Comparison of ENCODE assay signal across 8 cellular contexts in the genomic region with DNA sequence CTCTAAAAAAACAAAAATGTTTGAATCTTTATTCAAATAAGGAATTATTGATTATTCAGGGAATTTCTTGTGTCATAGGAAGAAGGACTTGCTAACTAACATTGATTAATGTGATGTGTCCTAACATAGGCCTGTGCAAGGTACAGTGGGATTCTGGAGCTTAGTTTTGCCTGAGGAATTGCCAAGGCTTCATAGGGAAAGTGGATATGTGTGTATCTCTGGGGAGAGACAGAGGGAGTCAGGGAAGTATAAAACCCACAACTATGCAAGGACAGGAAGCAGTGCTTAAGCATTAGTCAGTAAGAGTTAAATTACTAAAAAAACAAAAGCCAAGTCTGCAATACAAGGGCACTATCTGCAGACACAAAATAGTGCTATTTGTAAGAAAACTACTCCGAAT. TPM values are rescaled to one million over a fixed set of nuclear protein-coding genes. Genes with fewer than 3 reads are reported as not detected.
DNase-seq lines count a peak whose midpoint lies in the region; ATAC-seq, FAIRE-seq and TF ChIP-seq lines count a peak whose summit lies in the region.

No MANE protein-coding gene starts in this region.

- H3K4me3 ChIP-seq in epithelial cell of esophagus (ENCODE audit: low read length) (no peak overlapping the region), skeletal muscle satellite cell (ENCODE audit: low read length) (peak overlapping the region; percentile 50)

- H3K9me3 Mint-ChIP-seq in activated CD4-positive, alpha-beta T cell treated with anti-CD3 and anti-CD28 coated beads, Interleukin-2, amount 10 ng/mL, durations not matched to agents 24 days and 14 days: no peaks in the 10 kb centered on the region

- no peaks in the 10 kb centered on the region for H3K27me3 ChIP-seq in skeletal muscle satellite cell (ENCODE audit: control insufficient read depth, insufficient read depth, low read length)

- peaks cover 28% of the 10 kb centered on the region for H3K4me1 Mint-ChIP-seq in activated CD4-positive, alpha-beta T cell treated with anti-CD3 and anti-CD28 coated beads, Interleukin-2, amount 10 ng/mL, durations not matched to agents 24 days and 14 days

- peak overlapping the region; percentile 18 for H3K27ac Mint-ChIP-seq in activated CD4-positive, alpha-beta T cell treated with anti-CD3 and anti-CD28 coated beads, Interleukin-2, amount 10 ng/mL, durations not matched to agents 24 days and 14 days

- peak overlapping the region; percentile 6 for H3K4me3 Mint-ChIP-seq in activated CD4-positive, alpha-beta T cell treated with anti-CD3 and anti-CD28 coated beads, Interleukin-2, amount 10 ng/mL, durations not matched to agents 24 days and 14 days

- no peaks in the 10 kb centered on the region for H3K36me3 ChIP-seq in skeletal muscle satellite cell (ENCODE audit: insufficient read depth, low read length)

- intact Hi-C loops in activated CD4-positive, alpha-beta T cell treated with anti-CD3 and anti-CD28 coated beads, Interleukin-2, amount 10 ng/mL, durations not matched to agents 24 days and 14 days (cut with micrococcal nuclease): loop anchor here (2.0 kb wide), 2 partner anchors 13 to 59 kb away; partner anchors contain the start of gene WDFY2

- FAIRE-seq in RCC 7860 (lab: Jason Lieb, UNC): peak; percentile 91

- ATAC-seq in HG03521 (IDR thresholded peaks at IDR 0.05; ENCODE audit: unreplicated experiment): no peak

- H3K9ac ChIP-seq in skeletal muscle satellite cell (ENCODE audit: low read depth, low read length): peak overlapping the region; percentile 76

- DNase-seq in activated CD4-positive, alpha-beta T cell treated with anti-CD3 and anti-CD28 coated beads, Interleukin-2, amount 10 ng/mL, durations not matched to agents 24 days and 14 days: no peak
- no peak for DNase-seq in activated CD4-positive, alpha-beta T cell treated with anti-CD3 and anti-CD28 coated beads for 1 hour
- DNase-seq in RCC 7860 (ENCODE audit: low spot score) (peak; percentile 90), epithelial cell of esophagus (ENCODE audit: low read depth) (peak; percentile 86), NCI-H187 treated with DMSO at 0.1 percent for 48 hours (lab: John Stamatoyannopoulos, UW) (no peak), DMS79 treated with DMSO at 0.1 percent for 48 hours (lab: John Stamatoyannopoulos, UW) (no peak)

- TF ChIP-seq CTCF in epithelial cell of esophagus (IDR thresholded peaks at IDR 0.05; ENCODE audit: insufficient read depth, low read depth, low read length, missing control alignments): no peak

- no peaks in the 10 kb centered on the region for H3K27me3 Mint-ChIP-seq in activated CD4-positive, alpha-beta T cell treated with anti-CD3 and anti-CD28 coated beads, Interleukin-2, amount 10 ng/mL, durations not matched to agents 24 days and 14 days

- H3K9me3 ChIP-seq in skeletal muscle satellite cell (replicated peaks; ENCODE audit: low read length): no peaks in the 10 kb centered on the region

- H3K4me2 ChIP-seq in skeletal muscle satellite cell (ENCODE audit: low read length): peak overlapping the region; percentile 75

- no peaks in the 10 kb centered on the region for H3K36me3 Mint-ChIP-seq in activated CD4-positive, alpha-beta T cell treated with anti-CD3 and anti-CD28 coated beads, Interleukin-2, amount 10 ng/mL, durations not matched to agents 24 days and 14 days (ENCODE audit: low read depth)

- H3K4me1 ChIP-seq in skeletal muscle satellite cell (ENCODE audit: control insufficient read depth, insufficient read depth, low read length): peaks cover 60% of the 10 kb centered on the region

RNA-seq across cellular contexts. Expression of gene WDFY2, which starts 59.6 kb away (rescaled TPM):
- total RNA-seq in activated CD4-positive, alpha-beta T cell treated with anti-CD3 and anti-CD28 coated beads, Interleukin-2, amount 10 ng/mL, durations not matched to agents 24 days and 14 days: 9.1 and 11.1 TPM in 2 replicates
- total RNA-seq in skeletal muscle satellite cell (2012; rRNA removed): 11.4 and 13.4 TPM in 2 replicates

Comparison
In these comparisons a context has a peak if more than half of its experiments do, and no peak if none do; other contexts are left out.
1. DNase-seq: peak in RCC 7860 (single experiment) and epithelial cell of esophagus (single experiment); none in activated CD4-positive, alpha-beta T cell treated with anti-CD3 and anti-CD28 coated beads, Interleukin-2, amount 10 ng/mL, durations not matched to agents 24 days and 14 days (single experiment), activated CD4-positive, alpha-beta T cell treated with anti-CD3 and anti-CD28 coated beads for 1 hour (single experiment), NCI-H187 treated with DMSO at 0.1 percent for 48 hours (single experiment) and DMS79 treated with DMSO at 0.1 percent for 48 hours (single experiment).